Comparison of ENCODE assay signal across 18 cellular contexts in the genomic region with DNA sequence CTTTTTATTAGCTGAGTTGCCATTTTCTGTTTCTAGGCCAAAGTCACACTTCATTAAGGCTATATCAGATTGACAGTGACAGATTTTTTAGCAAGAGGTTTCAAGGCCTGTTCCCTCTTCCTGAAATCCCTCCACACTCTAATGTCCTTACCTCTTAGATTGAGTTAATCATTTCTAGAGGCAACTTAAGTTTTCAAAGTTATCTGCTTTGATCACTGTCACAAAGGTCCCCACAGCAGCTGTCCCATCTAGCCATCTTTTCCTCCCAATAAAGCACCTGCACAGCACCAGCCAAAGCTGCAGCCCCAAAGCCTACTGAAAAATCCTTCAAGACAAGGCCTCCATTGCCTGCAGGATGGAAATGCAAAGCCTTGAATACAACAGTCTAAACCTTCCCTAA. TPM values are rescaled to one million over a fixed set of nuclear protein-coding genes. Genes with fewer than 3 reads are reported as not detected.
DNase-seq lines count a peak whose midpoint lies in the region; ATAC-seq, FAIRE-seq and TF ChIP-seq lines count a peak whose summit lies in the region.
"Had no signal": no experiment of that assay in that cellular context is flagged by ENCODE, and none has a peak within 500 bp of the region (broad histone marks: within the 10 kb centered on the region; RNA-seq: fewer than 3 reads in every experiment).

No MANE protein-coding gene starts in this region.

- H3K36me3 Mint-ChIP-seq in CD8-positive, alpha-beta T cell = peaks cover 66% of the 10 kb centered on the region
- H3K36me3 Mint-ChIP-seq in IgD-negative memory B cell = peaks cover 3% of the 10 kb centered on the region
- H3K36me3 Mint-ChIP-seq in endothelial cell (ENCODE audit: low read depth, unreplicated experiment) = peaks cover 52% of the 10 kb centered on the region

- CTCF ChIA-PET in CD8-positive, alpha-beta T cell (lab: Charles Lee) = no interaction called here

- peak overlapping the region; percentile 15 for H3K27ac Mint-ChIP-seq in CD8-positive, alpha-beta T cell
- H3K27ac Mint-ChIP-seq in IgD-negative memory B cell (peak overlapping the region in 2 of 3 donors; percentile 56 to 83), endothelial cell (ENCODE audit: unreplicated experiment) (no peak overlapping the region)

- intact Hi-C loops in CD8-positive, alpha-beta T cell (cut with DNase I, micrococcal nuclease) = no loop called here

- no peaks in the 10 kb centered on the region for H3K9me3 Mint-ChIP-seq in CD8-positive, alpha-beta T cell
- H3K9me3 Mint-ChIP-seq in IgD-negative memory B cell = no peaks in the 10 kb centered on the region
- no peaks in the 10 kb centered on the region for H3K9me3 Mint-ChIP-seq in endothelial cell (ENCODE audit: unreplicated experiment)

- no peak overlapping the region for H3K27ac ChIP-seq in CD8-positive, alpha-beta T cell (ENCODE audit: low read depth, low read length)
- peak overlapping the region in 1 of 2 donors; percentile 25 for H3K27ac ChIP-seq in small intestine (ENCODE audit: low read depth in 1 of 2, low read length in 1 of 2)

- no peak for DNase-seq in CD8-positive, alpha-beta T cell
- DNase-seq in endothelial cell (ENCODE audit: low spot score) (no peak), small intestine (peak; percentile 70), DMS114 treated with DMSO at 0.1 percent for 48 hours (lab: John Stamatoyannopoulos, UW; ENCODE audit: unreplicated experiment) (no peak)
- DNase-seq in activated CD4-positive, alpha-beta T cell treated with anti-CD3 and anti-CD28 coated beads for 4 hours = no peak
- DNase-seq: BE2C, DMS79, HCEC 1CT, MG63, NCI-H1105, NCI-H187 treated with DMSO at 0.1 percent for 48 hours, NCI-H2171, NCI-H510A, SIG-M5 had no signal

- H3K36me3 ChIP-seq in CD8-positive, alpha-beta T cell (ENCODE audit: insufficient read depth, low read length) = peaks cover 29% of the 10 kb centered on the region
- peaks cover 0 to 11% of the 10 kb centered on the region in 2 donors for H3K36me3 ChIP-seq in small intestine (ENCODE audit: control insufficient read depth in 2 of 2, insufficient read depth in 2 of 2, low read length in 2 of 2)
- H3K36me3 ChIP-seq: BE2C had no signal

- no peak overlapping the region for H3K4me3 ChIP-seq in CD8-positive, alpha-beta T cell (ENCODE audit: low read depth, low read length)
- no peak overlapping the region for H3K4me3 ChIP-seq in small intestine (ENCODE audit: low read depth in 1 of 2, low read length in 2 of 2)
- H3K4me3 ChIP-seq: MG63 had no signal

- no peaks in the 10 kb centered on the region for H3K27me3 Mint-ChIP-seq in CD8-positive, alpha-beta T cell (ENCODE audit: low read depth)
- H3K27me3 Mint-ChIP-seq in IgD-negative memory B cell = no peaks in the 10 kb centered on the region
- H3K27me3 Mint-ChIP-seq in endothelial cell (ENCODE audit: unreplicated experiment) = peaks cover 2% of the 10 kb centered on the region

- H3K9me3 ChIP-seq in CD8-positive, alpha-beta T cell (ENCODE audit: low read length) = no peaks in the 10 kb centered on the region
- no peaks in the 10 kb centered on the region for H3K9me3 ChIP-seq in small intestine (ENCODE audit: control insufficient read depth, low read depth)
- H3K9me3 ChIP-seq: BE2C, MG63 had no signal

- no peak overlapping the region for H3K4me3 Mint-ChIP-seq in CD8-positive, alpha-beta T cell
- H3K4me3 Mint-ChIP-seq in IgD-negative memory B cell = no peak overlapping the region
- H3K4me3 Mint-ChIP-seq in endothelial cell (ENCODE audit: unreplicated experiment) = peak overlapping the region; percentile 8

- ATAC-seq in CD8-positive, alpha-beta T cell = no peak
- ATAC-seq in GM19395 (IDR thresholded peaks at IDR 0.05; ENCODE audit: unreplicated experiment) = no peak

- POLR2A ChIA-PET in CD8-positive, alpha-beta T cell (lab: Charles Lee) = no interaction called here

- no peaks in the 10 kb centered on the region for H3K27me3 ChIP-seq in CD8-positive, alpha-beta T cell (ENCODE audit: insufficient read depth, low read length)
- no peaks in the 10 kb centered on the region for H3K27me3 ChIP-seq in small intestine (ENCODE audit: control insufficient read depth in 2 of 2, insufficient read depth in 2 of 2, low read length in 2 of 2)
- H3K27me3 ChIP-seq: BE2C, MG63 had no signal

- FAIRE-seq in small intestine (lab: Jason Lieb, UNC) = no peak
- FAIRE-seq: GM12892, GM19239 had no signal

- H3K4me1 Mint-ChIP-seq in CD8-positive, alpha-beta T cell (ENCODE audit: low read depth) = peaks cover 28% of the 10 kb centered on the region
- H3K4me1 Mint-ChIP-seq in IgD-negative memory B cell (peaks cover 4 to 13% (median 7%) of the 10 kb centered on the region in 3 donors), endothelial cell (ENCODE audit: unreplicated experiment) (peaks cover 14% of the 10 kb centered on the region)

- no peak for TF ChIP-seq CTCF in CD8-positive, alpha-beta T cell (IDR thresholded peaks at IDR 0.05)
- TF ChIP-seq CTCF in endothelial cell (IDR thresholded peaks at IDR 0.05; ENCODE audit: unreplicated experiment) = no peak

- H3K4me1 ChIP-seq in CD8-positive, alpha-beta T cell (ENCODE audit: insufficient read depth, low read length) = peaks cover 13% of the 10 kb centered on the region
- H3K4me1 ChIP-seq in small intestine (ENCODE audit: control insufficient read depth in 2 of 2, insufficient read depth in 1 of 2, low read depth in 1 of 2, low read length in 1 of 2) = no peaks in the 10 kb centered on the region
- H3K4me1 ChIP-seq: BE2C had no signal

RNA-seq across cellular contexts. Expression of gene AMMECR1L, which starts 13.4 kb away (rescaled TPM):
- 10 to 100 TPM in 1 of 2 experiments, 1 to 10 TPM in 1; 9.2 to 10.3 TPM for total RNA-seq in CD8-positive, alpha-beta T cell
- polyA plus RNA-seq in IgD-negative memory B cell = 6.7 TPM
- total RNA-seq in endothelial cell (ENCODE audit: unreplicated experiment) = 26.3 TPM
- 10 to 100 TPM in 1 of 3 donors, 1 to 10 TPM in 2; 8.2 to 10.1 (median 8.4) TPM for polyA plus RNA-seq in small intestine

RNA-seq across cellular contexts. Expression of gene POLR2D, which starts 14.4 kb away (rescaled TPM):
- 10 to 100 TPM; 35.6 to 38.6 TPM for total RNA-seq in CD8-positive, alpha-beta T cell
- polyA plus RNA-seq in IgD-negative memory B cell (42.7 TPM), small intestine (10 to 100 TPM in 1 of 3 donors, 1 to 10 TPM in 2; 5.6 to 15.9 (median 9.5) TPM)
- 24.4 TPM for total RNA-seq in endothelial cell (ENCODE audit: unreplicated experiment)
